ENCODE assay signal across 17 cellular contexts in the genomic region with DNA sequence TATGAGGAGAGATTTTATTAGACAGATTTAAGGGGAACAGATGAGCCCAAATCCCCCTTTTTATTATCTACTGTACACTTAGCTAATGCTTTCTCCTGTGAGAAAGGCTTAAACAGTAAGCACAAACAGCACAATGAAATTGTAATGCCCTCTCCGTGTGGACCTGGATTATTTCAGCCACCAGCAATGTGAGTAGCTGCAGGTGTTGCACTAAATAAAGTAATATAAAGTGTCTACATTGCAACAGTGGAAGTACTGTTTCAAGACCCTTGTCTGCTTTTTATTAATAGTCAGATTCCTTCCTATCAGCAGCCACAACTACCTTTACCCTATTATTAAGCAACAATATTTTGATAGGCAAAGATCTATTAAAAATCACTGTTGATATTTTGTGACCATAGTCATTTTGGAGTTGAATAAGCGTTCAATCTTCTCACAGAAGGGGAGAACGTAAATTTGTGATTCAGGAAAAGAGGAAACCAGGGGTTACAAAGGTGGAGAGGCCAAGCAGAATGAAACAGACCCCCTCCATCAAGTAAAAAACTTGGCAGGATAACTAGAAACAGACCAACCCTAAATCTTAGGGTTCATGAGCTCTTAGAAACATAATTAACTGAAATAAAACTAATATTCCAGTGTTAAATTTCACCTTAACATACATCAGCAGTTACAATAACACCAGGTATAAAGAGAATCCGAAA.
DNase-seq lines count a peak whose midpoint lies in the region; ATAC-seq, FAIRE-seq and TF ChIP-seq lines count a peak whose summit lies in the region.
"Had no signal": no experiment of that assay in that cellular context is flagged by ENCODE, and none has a peak within 500 bp of the region (broad histone marks: within the 10 kb centered on the region; RNA-seq: fewer than 3 reads in every experiment).

No MANE protein-coding gene starts in this region.

- TF ChIP-seq CTCF in PC-9 (conservative IDR thresholded peaks at IDR 0.05), result no peak
- no peak for TF ChIP-seq CTCF in fibroblast of pulmonary artery (IDR thresholded peaks at IDR 0.05; ENCODE audit: low read length, missing control alignments)
- TF ChIP-seq CTCF in HepG2 (CRISPR knock-in tag; IDR thresholded peaks at IDR 0.05), result no peak

- no peaks in the 10 kb centered on the region for H3K79me2 ChIP-seq in GM23248 (ENCODE audit: insufficient read depth)
- no peaks in the 10 kb centered on the region for H3K79me2 ChIP-seq in PC-9 (ENCODE audit: low read depth)
- H3K79me2 ChIP-seq in HepG2 (ENCODE audit: insufficient read depth, low read length), result no peaks in the 10 kb centered on the region

- CTCF ChIA-PET in PC-9 (lab: Charles Lee), result interaction anchor here (1.2 kb wide), 1 partner anchor 92 kb away, joined by 3 read pairs; no protein-coding TSS in a partner anchor
- CTCF ChIA-PET in HepG2 (lab: Yijun Ruan, JAX; ENCODE audit: low intra/inter-chr PET ratio, low total read pairs), result no interaction called here

- peak overlapping the region; percentile 69 for H3K27ac ChIP-seq in GM23248
- peak overlapping the region; percentile 71 for H3K27ac ChIP-seq in PC-9
- H3K27ac ChIP-seq in HepG2 (ENCODE audit: extremely low read length, insufficient read depth, low read length), result no peak overlapping the region

- FAIRE-seq in HepG2 (lab: Jason Lieb, UNC), result no peak
- FAIRE-seq: GM18507 had no signal

- no peak for TF ChIP-seq RAD21 in HepG2 (CRISPR knock-in tag; IDR thresholded peaks at IDR 0.05)

- H3K27me3 ChIP-seq in GM23248 (replicated peaks; ENCODE audit: insufficient read depth) (no peaks in the 10 kb centered on the region), PC-9 (ENCODE audit: insufficient read depth, low read depth) (no peaks in the 10 kb centered on the region), skeletal muscle satellite cell (ENCODE audit: control insufficient read depth, insufficient read depth, low read length) (no peaks in the 10 kb centered on the region), HepG2 (ENCODE audit: control insufficient read depth in 1 of 2, insufficient read depth in 2 of 2, low read length in 2 of 2) (no peaks in the 10 kb centered on the region)

- peak overlapping the region; percentile 81 for H3K4me3 ChIP-seq in GM23248
- peak overlapping the region; percentile 31; the same call in 1 of the 2 replicates for H3K4me3 ChIP-seq in PC-9
- H3K4me3 ChIP-seq in fibroblast of pulmonary artery (replicated peaks; ENCODE audit: low read depth, low read length), result peak overlapping the region; percentile 63
- H3K4me3 ChIP-seq in skeletal muscle satellite cell (ENCODE audit: low read length), result no peak overlapping the region
- no peak overlapping the region for H3K4me3 ChIP-seq in HepG2 (replicated peaks in 1 of 3; ENCODE audit: insufficient read depth in 1 of 3, low read depth in 2 of 3, low read length in 3 of 3)

- peak overlapping the region; percentile 97 for H3K4me2 ChIP-seq in GM23248 (ENCODE audit: unreplicated experiment)
- H3K4me2 ChIP-seq in PC-9, result peak overlapping the region; percentile 58
- peak overlapping the region; percentile 85 for H3K4me2 ChIP-seq in skeletal muscle satellite cell (ENCODE audit: low read length)
- H3K4me2 ChIP-seq in HepG2 (ENCODE audit: low read depth, low read length), result no peak overlapping the region

- peak overlapping the region; percentile 87 for H2AFZ ChIP-seq in GM23248
- H2AFZ ChIP-seq in PC-9, result peak overlapping the region; percentile 66
- H2AFZ ChIP-seq in HepG2 (ENCODE audit: low read length), result no peak overlapping the region

- in situ Hi-C loops in GM23248 (cut with MboI), result no loop called here
- in situ Hi-C loops in HepG2 (cut with HindIII; ENCODE audit: extremely low pct_ligation_motif_present, low pct_unique_long_range_greater_than_20kb), result no loop called here

- H3F3A ChIP-seq in GM23248 (ENCODE audit: insufficient read depth), result peaks cover 28% of the 10 kb centered on the region
- peaks cover 16% of the 10 kb centered on the region; the same call in 1 of the 2 replicates for H3F3A ChIP-seq in PC-9 (ENCODE audit: insufficient read depth, low read depth)

- POLR2A ChIA-PET in PC-9 (lab: Charles Lee; ENCODE audit: unreplicated experiment), result interaction anchor here (0.6 to 0.7 kb wide), 3 partner anchors 8 to 1794 kb away, joined by 3 read pairs; no protein-coding TSS in a partner anchor
- POLR2A ChIA-PET in HepG2 (lab: Yijun Ruan, JAX), result no interaction called here

- intact Hi-C loops in PC-9 (cut with micrococcal nuclease; ENCODE audit: unreplicated experiment) (loop anchor here (1.0 to 5.0 kb wide), 2 partner anchors 92 to 289 kb away; no protein-coding TSS in a partner anchor), HepG2 (cut with micrococcal nuclease; ENCODE audit: unreplicated experiment) (no loop called here)

- H3K9me2 ChIP-seq in GM23248 (ENCODE audit: insufficient read depth), result no peaks in the 10 kb centered on the region; the same call in 1 of the 2 replicates
- no peaks in the 10 kb centered on the region for H3K9me2 ChIP-seq in PC-9 (ENCODE audit: insufficient read depth)

- H3K36me3 ChIP-seq in GM23248 (ENCODE audit: low read depth) (no peaks in the 10 kb centered on the region), PC-9 (ENCODE audit: low read depth) (no peaks in the 10 kb centered on the region), skeletal muscle satellite cell (ENCODE audit: insufficient read depth, low read length) (no peaks in the 10 kb centered on the region), HepG2 (replicated peaks in 1 of 2; ENCODE audit: control insufficient read depth in 1 of 2, insufficient read depth in 2 of 2, low read length in 2 of 2) (no peaks in the 10 kb centered on the region)

- peaks cover 44% of the 10 kb centered on the region for H3K4me1 ChIP-seq in GM23248 (ENCODE audit: insufficient read depth)
- peaks cover 29% of the 10 kb centered on the region for H3K4me1 ChIP-seq in PC-9 (replicated peaks; ENCODE audit: insufficient read depth)
- H3K4me1 ChIP-seq in skeletal muscle satellite cell (ENCODE audit: control insufficient read depth, insufficient read depth, low read length), result peaks cover 33% of the 10 kb centered on the region
- no peaks in the 10 kb centered on the region for H3K4me1 ChIP-seq in HepG2 (ENCODE audit: insufficient read depth, low read length)

- WGBS in GM23248 (ENCODE audit: low coverage in 1 of 2, low lambda C conversion rate in 2 of 2, missing lambda C conversion rate in 2 of 2), 2 experiments, result 94 to 98% methylated on average over 4 of the region's 4 CpGs
- WGBS in HepG2 (ENCODE audit: low lambda C conversion rate), result 0% methylated on average over 4 of the region's 4 CpGs

- DNase-seq in GM23248 (no peak), PC-9 (no peak), fibroblast of pulmonary artery (ENCODE audit: low read depth) (no peak), DMS153 treated with DMSO at 0.1 percent for 48 hours (lab: John Stamatoyannopoulos, UW; ENCODE audit: unreplicated experiment) (no peak), HepG2 (ENCODE audit: low spot score) (no peak), DMS153 (lab: John Stamatoyannopoulos, UW) (no peak)
- DNase-seq: activated CD4-positive, alpha-beta T cell treated with anti-CD3 and anti-CD28 coated beads, Interleukin-2, amount 50 U/mL, for 4 hours; activated naive CD4-positive, alpha-beta T cell treated with anti-CD3 and anti-CD28 coated beads, Interleukin-2, amount 10 ng/mL, durations not matched to agents 7 days and 5 days; activated T-cell treated with anti-CD3 and anti-CD28 coated beads for 4 hours; COR-L47; NCI-H1436; NCI-H774; stimulated activated naive B cell treated with anti-CD40 and anti-IgM and Interleukin-4, amounts not matched to agents 10 μg/mL and 1 μg/mL and 100 μg/mL, for 72 hours had no signal

- no peaks in the 10 kb centered on the region for H3K9me3 ChIP-seq in GM23248 (ENCODE audit: low read depth)
- H3K9me3 ChIP-seq in PC-9 (ENCODE audit: insufficient read depth, low read depth), result no peaks in the 10 kb centered on the region
- no peaks in the 10 kb centered on the region for H3K9me3 ChIP-seq in skeletal muscle satellite cell (replicated peaks; ENCODE audit: low read length)
- H3K9me3 ChIP-seq in HepG2 (ENCODE audit: low read length), result no peaks in the 10 kb centered on the region

- ATAC-seq in HepG2, result no peak
- ATAC-seq: esophagus mucosa; natural killer cell treated with Interleukin-12 subunit alpha and Interleukin-12 subunit beta and Interleukin-15 and Interleukin-18, amount 100 ng/mL, for 72 hours; stimulated activated naive B cell treated with anti-CD40 and anti-IgM and Interleukin-4, amounts not matched to agents 10 μg/mL and 1 μg/mL and 100 μg/mL, for 72 hours had no signal

- BruUV-seq in PC-9 (replicated peaks; lab: Mats Ljungman, UMichigan) (no TSS peak), HepG2 (replicated peaks; lab: Mats Ljungman, UMichigan) (no TSS peak)

- H4K20me1 ChIP-seq in GM23248 (ENCODE audit: insufficient read depth) (no peaks in the 10 kb centered on the region), PC-9 (ENCODE audit: insufficient read depth) (no peaks in the 10 kb centered on the region), HepG2 (ENCODE audit: insufficient read depth, low read length) (no peaks in the 10 kb centered on the region)

- TF ChIP-seq EP300 in HepG2 (IDR thresholded peaks at IDR 0.05; ENCODE audit: low read depth in 2 of 2, low read length in 2 of 2), result no peak
- TF ChIP-seq EP300 in HepG2 (CRISPR knock-in tag; IDR thresholded peaks at IDR 0.05; ENCODE audit: borderline replicate concordance), result no peak

- TF ChIP-seq POLR2A in HepG2 (IDR thresholded peaks at IDR 0.05; ENCODE audit: insufficient read depth in 1 of 2, low read depth in 2 of 2, low read length in 2 of 2), result no peak

- H3K9ac ChIP-seq in GM23248, result no peak overlapping the region
- no peak overlapping the region for H3K9ac ChIP-seq in skeletal muscle satellite cell (ENCODE audit: low read depth, low read length)
- no peak overlapping the region for H3K9ac ChIP-seq in HepG2 (ENCODE audit: insufficient read depth, low read depth, low read length)

TF ChIP-seq in HepG2, 621 proteins besides CTCF, POLR2A, EP300 and RAD21 (continues in another document):
- no peak for TF ChIP-seq SAFB2 (CRISPR knock-in tag; IDR thresholded peaks at IDR 0.05; ENCODE audit: borderline replicate concordance, low read depth)
- TF ChIP-seq GMEB2 (CRISPR knock-in tag; IDR thresholded peaks at IDR 0.05; ENCODE audit: low read depth), result no peak

Comparison
In these comparisons a context has a peak if more than half of its experiments do, and no peak if none do; other contexts are left out.
1. H3K4me3 ChIP-seq: peak in GM23248 (single experiment), PC-9 (single experiment) and fibroblast of pulmonary artery (single experiment); none in skeletal muscle satellite cell (single experiment) and HepG2 (0 of 3).